ENCODE assay signal across 8 cellular contexts in the genomic region with DNA sequence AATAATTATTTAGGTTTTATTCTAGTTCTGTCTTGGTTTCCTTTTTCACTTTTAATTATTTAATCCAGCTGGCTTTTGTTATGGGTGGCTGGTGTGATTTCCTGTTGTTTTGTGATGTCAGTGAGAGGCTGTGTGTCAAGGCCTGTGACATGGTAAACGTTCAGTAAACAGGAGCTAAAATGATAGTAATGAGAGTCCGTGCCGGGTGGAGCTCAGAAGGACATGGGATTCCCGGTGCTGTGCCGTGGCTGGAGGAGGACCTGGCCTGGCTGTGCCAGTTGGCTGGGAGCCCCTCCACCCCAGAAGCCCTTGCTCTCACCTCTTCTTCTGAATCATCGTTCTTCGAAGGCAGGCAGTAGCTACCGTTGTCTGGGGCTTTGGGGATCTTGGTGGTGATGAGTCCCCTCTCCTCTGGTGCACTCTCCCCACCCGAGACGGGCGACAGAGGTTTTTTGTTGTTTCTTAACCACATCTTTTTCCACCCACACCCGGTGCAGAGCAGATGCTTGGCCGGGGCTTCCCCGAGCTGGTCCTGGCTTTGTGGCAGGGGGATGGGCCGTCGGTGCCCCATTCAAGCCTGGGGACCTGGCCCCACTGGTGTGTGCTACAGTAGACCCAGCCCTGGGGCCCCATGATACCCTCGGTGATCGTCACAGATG. TPM values are rescaled to one million over a fixed set of nuclear protein-coding genes. Genes with fewer than 3 reads are reported as not detected.
DNase-seq lines count a peak whose midpoint lies in the region; TF ChIP-seq lines count a peak whose summit lies in the region.

No MANE protein-coding gene starts in this region.

- no peaks in the 10 kb centered on the region for H3K9me3 ChIP-seq in GM23248 (ENCODE audit: low read depth)
- H3K9me3 ChIP-seq in esophagus (ENCODE audit: control insufficient read depth in 2 of 2, insufficient read depth in 1 of 2, low read depth in 1 of 2, low read length in 1 of 2) = no peaks in the 10 kb centered on the region
- no peaks in the 10 kb centered on the region for H3K9me3 ChIP-seq in parathyroid adenoma (ENCODE audit: control insufficient read depth, low read length)

- no peaks in the 10 kb centered on the region for H3K36me3 Mint-ChIP-seq in type B pancreatic cell

- peak overlapping the region; percentile 69 for H3K27ac ChIP-seq in GM23248
- H3K27ac ChIP-seq in esophagus (ENCODE audit: low read depth in 2 of 2, low read length in 1 of 2) = peak overlapping the region; percentile 48 to 77
- H3K27ac ChIP-seq in parathyroid adenoma = peak overlapping the region; percentile 62

- peak overlapping the region; percentile 12 for H3K27ac Mint-ChIP-seq in type B pancreatic cell

- H3K4me3 ChIP-seq in GM23248 = peak overlapping the region; percentile 51
- H3K4me3 ChIP-seq in esophagus (ENCODE audit: low read depth in 1 of 2, low read length in 2 of 2) = no peak overlapping the region
- H3K4me3 ChIP-seq in parathyroid adenoma (ENCODE audit: low read depth, low read length) = no peak overlapping the region

- peaks cover 25% of the 10 kb centered on the region for H3K4me1 Mint-ChIP-seq in type B pancreatic cell (ENCODE audit: unreplicated experiment)

- in situ Hi-C loops in GM23248 (cut with MboI) = no loop called here

- H3K27me3 Mint-ChIP-seq in type B pancreatic cell = peaks cover 4% of the 10 kb centered on the region

- peak overlapping the region; percentile 57 for H3K9ac ChIP-seq in GM23248
- no peak overlapping the region for H3K9ac ChIP-seq in parathyroid adenoma

- WGBS in GM23248 (ENCODE audit: low coverage in 1 of 2, low lambda C conversion rate in 2 of 2, missing lambda C conversion rate in 2 of 2), 2 experiments = 5 to 6% methylated on average over 18 of the region's 18 CpGs
- WGBS in esophagus, 2 donors = 18 to 22% methylated on average over 18 of the region's 18 CpGs

- TF ChIP-seq CTCF in parathyroid adenoma (IDR thresholded peaks at IDR 0.05) (no peak), type B pancreatic cell (conservative IDR thresholded peaks at IDR 0.05) (no peak)

- H3K36me3 ChIP-seq in GM23248 (ENCODE audit: low read depth) (no peaks in the 10 kb centered on the region), esophagus (ENCODE audit: control insufficient read depth in 2 of 2, insufficient read depth in 2 of 2, low read length in 1 of 2) (no peaks in the 10 kb centered on the region), parathyroid adenoma (ENCODE audit: control insufficient read depth, insufficient read depth, low read length) (no peaks in the 10 kb centered on the region)

- H2AFZ ChIP-seq in GM23248 = no peak overlapping the region
- H2AFZ ChIP-seq in parathyroid adenoma = no peak overlapping the region

- peak; percentile 69 for DNase-seq in EL
- DNase-seq in GM23248 = peak; percentile 76
- peak; percentile 80 for DNase-seq in NCI-H2029 treated with DMSO at 0.1 percent for 48 hours (lab: John Stamatoyannopoulos, UW)
- DNase-seq in activated T-cell treated with anti-CD3 and anti-CD28 coated beads for 1 hour (ENCODE audit: low read depth) = peak; percentile 75
- no peak for DNase-seq in type B pancreatic cell (ENCODE audit: extremely low spot score, unreplicated experiment)
- no peak for DNase-seq in iPS-NIHi11 (ENCODE audit: low spot score)

- no peaks in the 10 kb centered on the region for H3K9me2 ChIP-seq in GM23248 (ENCODE audit: insufficient read depth)

- no peaks in the 10 kb centered on the region for H4K20me1 ChIP-seq in GM23248 (ENCODE audit: insufficient read depth)

- H3F3A ChIP-seq in GM23248 (ENCODE audit: insufficient read depth) = peaks cover 58% of the 10 kb centered on the region

- H3K4me3 Mint-ChIP-seq in type B pancreatic cell = no peak overlapping the region

- H3K9me3 Mint-ChIP-seq in type B pancreatic cell = no peaks in the 10 kb centered on the region

- no peaks in the 10 kb centered on the region for H3K27me3 ChIP-seq in GM23248 (replicated peaks; ENCODE audit: insufficient read depth)
- H3K27me3 ChIP-seq in esophagus (ENCODE audit: control insufficient read depth in 1 of 2, insufficient read depth in 2 of 2, low read length in 2 of 2) = no peaks in the 10 kb centered on the region
- no peaks in the 10 kb centered on the region for H3K27me3 ChIP-seq in parathyroid adenoma (ENCODE audit: control insufficient read depth, insufficient read depth, low read length)

- H3K4me1 ChIP-seq in GM23248 (ENCODE audit: insufficient read depth) (peaks cover 68% of the 10 kb centered on the region), esophagus (ENCODE audit: control insufficient read depth in 2 of 2, insufficient read depth in 2 of 2, low read length in 1 of 2) (peaks cover 5 to 14% of the 10 kb centered on the region in 2 donors), parathyroid adenoma (peaks cover 4% of the 10 kb centered on the region)

- H3K4me2 ChIP-seq in GM23248 (ENCODE audit: unreplicated experiment) (peak overlapping the region; percentile 70), parathyroid adenoma (ENCODE audit: low read length) (no peak overlapping the region)

- H3K79me2 ChIP-seq in GM23248 (ENCODE audit: insufficient read depth) (peaks cover 100% of the 10 kb centered on the region), parathyroid adenoma (peaks cover 5% of the 10 kb centered on the region)

RNA-seq across cellular contexts. Expression of a gene that starts 29.1 kb away (rescaled TPM):
- 39.1 and 42.8 TPM in 2 replicates for total RNA-seq in GM23248 (2014; rRNA removed; shearing (Covaris generic))
- polyA plus RNA-seq in GM23248 (2016; fragmentation: Nextera tagmentation; extraction: Ambion mirVana) (9.2 and 9.4 TPM in 2 replicates), esophagus (1 to 10 TPM in 1 of 2 donors, under 1 TPM in 1; 0.79 to 1.8 TPM)
- total RNA-seq in type B pancreatic cell (ENCODE audit: low replicate concordance) = 2.4 and 5.2 TPM in 2 replicates

Comparison
In these comparisons a context has a peak if more than half of its experiments do, and no peak if none do; other contexts are left out.
1. DNase-seq: peak in EL (single experiment), GM23248 (single experiment), NCI-H2029 treated with DMSO at 0.1 percent for 48 hours (single experiment) and activated T-cell treated with anti-CD3 and anti-CD28 coated beads for 1 hour (single experiment); none in type B pancreatic cell (single experiment) and iPS-NIHi11 (single experiment).
2. Peak in every context shown above with its lines, with median percentiles within 50 percentile points of each other: H3K27ac ChIP-seq.